1 cellular context compared by ENCODE assay signal in genomic region chr5:176538985-176539384, GRCh38.
TF ChIP-seq lines count a peak whose summit lies in the region.

No MANE protein-coding gene starts in this region.

TF ChIP-seq in H1, 55 proteins besides CTCF, POLR2A, EP300 and RAD21:
- TF ChIP-seq SRF (IDR thresholded peaks at IDR 0.05; ENCODE audit: low read depth, low read length): no peak
- TF ChIP-seq CREB1 (IDR thresholded peaks at IDR 0.05): no peak
- no peak for TF ChIP-seq POU5F1 (IDR thresholded peaks at IDR 0.05; ENCODE audit: low read depth, low read length)
- TF ChIP-seq BRCA1 (IDR thresholded peaks at IDR 0.05; ENCODE audit: low read depth, low read length): no peak
- no peak for TF ChIP-seq CTBP2 (IDR thresholded peaks at IDR 0.05; ENCODE audit: borderline replicate concordance, insufficient read depth, insufficient read length, low read length)
- TF ChIP-seq TCF12 (IDR thresholded peaks at IDR 0.05; ENCODE audit: low read depth, low read length): no peak
- TF ChIP-seq RXRA (IDR thresholded peaks at IDR 0.05; ENCODE audit: insufficient read depth, low read depth, low read length): no peak
- TF ChIP-seq JUND (IDR thresholded peaks at IDR 0.05; ENCODE audit: low read length): no peak
- TF ChIP-seq SUZ12 (IDR thresholded peaks at IDR 0.05; ENCODE audit: low read length): no peak
- no peak for TF ChIP-seq CEBPB (IDR thresholded peaks at IDR 0.05; ENCODE audit: low read depth, low read length)
- no peak for TF ChIP-seq CHD2 (IDR thresholded peaks at IDR 0.05; ENCODE audit: low read length)
- TF ChIP-seq ATF3 (IDR thresholded peaks at IDR 0.05; ENCODE audit: insufficient read depth, low read depth, low read length): no peak
- no peak for TF ChIP-seq PHF8 (conservative IDR thresholded peaks at IDR 0.05; ENCODE audit: low read depth, low read length)
- no peak for TF ChIP-seq TBP (IDR thresholded peaks at IDR 0.05; ENCODE audit: low read depth, low read length)
- no peak for TF ChIP-seq HDAC2 (IDR thresholded peaks at IDR 0.05; ENCODE audit: borderline replicate concordance in 1 of 2, low read depth in 2 of 2, low read length in 2 of 2)
- no peak for TF ChIP-seq USF2 (IDR thresholded peaks at IDR 0.05; ENCODE audit: low read length)
